Comparison of ENCODE assay signal across 1 cellular context in genomic region chr22:38924197-38924952, GRCh38.
A peak's percentile ranks its signal among the peaks of the same experiment; 100 is the strongest.
TF ChIP-seq lines count a peak whose summit lies in the region.

No MANE protein-coding gene starts in this region.

TF ChIP-seq in HEK293, 187 proteins besides CTCF, POLR2A, EP300 and RAD21 (continued from another document and continues in another):
- TF ChIP-seq ZNF16 (tag by site-specific recombination; IDR thresholded peaks at IDR 0.05; ENCODE audit: low read depth) (no peak), YY2 (tag by site-specific recombination; IDR thresholded peaks at IDR 0.05) (no peak), ZNF354C (tag by site-specific recombination; IDR thresholded peaks at IDR 0.05; ENCODE audit: borderline replicate concordance, low read depth) (no peak), ZNF214 (tag by site-specific recombination; IDR thresholded peaks at IDR 0.05; ENCODE audit: borderline replicate concordance) (no peak), PRDM1 (tag by site-specific recombination; IDR thresholded peaks at IDR 0.05) (peak; percentile 34), IKZF3 (tag by site-specific recombination; IDR thresholded peaks at IDR 0.05) (peak; percentile 93; the same call in 1 of the 2 replicates), ZNF248 (tag by site-specific recombination; IDR thresholded peaks at IDR 0.05) (no peak), ZNF571 (tag by site-specific recombination; IDR thresholded peaks at IDR 0.05) (no peak), ZFHX2 (tag by site-specific recombination; conservative IDR thresholded peaks at IDR 0.05) (no peak), PRDM10 (tag by site-specific recombination; IDR thresholded peaks at IDR 0.05) (peak; percentile 50), ZNF692 (tag by site-specific recombination; IDR thresholded peaks at IDR 0.05) (peak; percentile 80), ZNF843 (tag by site-specific recombination; IDR thresholded peaks at IDR 0.05) (peak; percentile 81), ZNF138 (tag by site-specific recombination; IDR thresholded peaks at IDR 0.05; ENCODE audit: borderline replicate concordance) (no peak), ZNF280C (tag by site-specific recombination; IDR thresholded peaks at IDR 0.05) (no peak), ZNF626 (tag by site-specific recombination; IDR thresholded peaks at IDR 0.05) (no peak), ZBTB8A (tag by site-specific recombination; IDR thresholded peaks at IDR 0.05) (peak; percentile 38), ZNF621 (tag by site-specific recombination; IDR thresholded peaks at IDR 0.05) (no peak), ZNF623 (tag by site-specific recombination; IDR thresholded peaks at IDR 0.05) (no peak; the same call in 1 of the 2 replicates), ZSCAN4 (tag by site-specific recombination; IDR thresholded peaks at IDR 0.05) (peak; percentile 77), ZNF521 (tag by site-specific recombination; IDR thresholded peaks at IDR 0.05) (no peak), BCL11B (tag by site-specific recombination; IDR thresholded peaks at IDR 0.05; ENCODE audit: low read depth) (0 out of 2 replicates have a peak, but pooled peaks have one; percentile 70), ZIC2 (tag by site-specific recombination; IDR thresholded peaks at IDR 0.05) (peak; percentile 25; the same call in 1 of the 2 replicates), SP7 (tag by site-specific recombination; IDR thresholded peaks at IDR 0.05) (peak; percentile 96), ZNF211 (tag by site-specific recombination; IDR thresholded peaks at IDR 0.05; ENCODE audit: low read depth) (no peak), ZNF76 (tag by site-specific recombination; IDR thresholded peaks at IDR 0.05; ENCODE audit: borderline replicate concordance, low read depth) (no peak), ZBTB44 (tag by site-specific recombination; IDR thresholded peaks at IDR 0.05) (peak; percentile 92), ZNF175 (tag by site-specific recombination; IDR thresholded peaks at IDR 0.05) (no peak), TCF7L2 (IDR thresholded peaks at IDR 0.05; ENCODE audit: borderline replicate concordance, low read depth, low read length) (peak; percentile 68; the same call in 1 of the 2 replicates), ZNF473 (tag by site-specific recombination; IDR thresholded peaks at IDR 0.05) (no peak), ZNF202 (tag by site-specific recombination; IDR thresholded peaks at IDR 0.05; ENCODE audit: borderline replicate concordance) (no peak), SETDB1 (IDR thresholded peaks at IDR 0.05; ENCODE audit: insufficient read length, low read length) (peak; percentile 30), GLIS1 (tag by site-specific recombination; IDR thresholded peaks at IDR 0.05) (peak; percentile 5; the same call in 1 of the 2 replicates), ZNF837 (tag by site-specific recombination; IDR thresholded peaks at IDR 0.05) (no peak), ZBTB20 (tag by site-specific recombination; IDR thresholded peaks at IDR 0.05) (peak; percentile 40), ZNF701 (tag by site-specific recombination; IDR thresholded peaks at IDR 0.05) (no peak), PBX3 (CRISPR knock-in tag; IDR thresholded peaks at IDR 0.05) (no peak), ZFP41 (tag by site-specific recombination; IDR thresholded peaks at IDR 0.05; ENCODE audit: borderline replicate concordance) (no peak), ZNF292 (tag by site-specific recombination; IDR thresholded peaks at IDR 0.05; ENCODE audit: borderline replicate concordance, low read depth) (no peak), ZNF37A (tag by site-specific recombination; IDR thresholded peaks at IDR 0.05) (no peak), ZNF596 (tag by site-specific recombination; IDR thresholded peaks at IDR 0.05) (peak; percentile 50; the same call in 1 of the 2 replicates), ZNF48 (tag by site-specific recombination; IDR thresholded peaks at IDR 0.05) (no peak), ZNF350 (tag by site-specific recombination; IDR thresholded peaks at IDR 0.05) (no peak), ZNF404 (tag by site-specific recombination; IDR thresholded peaks at IDR 0.05) (no peak), ZNF664 (tag by site-specific recombination; IDR thresholded peaks at IDR 0.05) (no peak), ZNF341 (tag by site-specific recombination; IDR thresholded peaks at IDR 0.05; ENCODE audit: low read depth) (no peak), HOXA7 (CRISPR knock-in tag; IDR thresholded peaks at IDR 0.05; ENCODE audit: borderline replicate concordance) (no peak), ZBTB11 (tag by site-specific recombination; conservative IDR thresholded peaks at IDR 0.05; ENCODE audit: low read depth) (no peak), SP2 (tag by site-specific recombination; IDR thresholded peaks at IDR 0.05) (no peak), ZNF530 (tag by site-specific recombination; IDR thresholded peaks at IDR 0.05; ENCODE audit: low read depth) (no peak), YY1 (tag by site-specific recombination; IDR thresholded peaks at IDR 0.05) (no peak), KLF7 (tag by site-specific recombination; IDR thresholded peaks at IDR 0.05; ENCODE audit: borderline replicate concordance) (no peak), ZNF23 (tag by site-specific recombination; IDR thresholded peaks at IDR 0.05; ENCODE audit: borderline replicate concordance) (no peak), ZBTB48 (tag by site-specific recombination; IDR thresholded peaks at IDR 0.05) (no peak; the same call in 1 of the 2 replicates), ZNF561 (tag by site-specific recombination; IDR thresholded peaks at IDR 0.05; ENCODE audit: borderline replicate concordance) (no peak; the same call in none of the 2 replicates), OSR2 (tag by site-specific recombination; IDR thresholded peaks at IDR 0.05) (peak; percentile 68)
